In the genomic region with DNA sequence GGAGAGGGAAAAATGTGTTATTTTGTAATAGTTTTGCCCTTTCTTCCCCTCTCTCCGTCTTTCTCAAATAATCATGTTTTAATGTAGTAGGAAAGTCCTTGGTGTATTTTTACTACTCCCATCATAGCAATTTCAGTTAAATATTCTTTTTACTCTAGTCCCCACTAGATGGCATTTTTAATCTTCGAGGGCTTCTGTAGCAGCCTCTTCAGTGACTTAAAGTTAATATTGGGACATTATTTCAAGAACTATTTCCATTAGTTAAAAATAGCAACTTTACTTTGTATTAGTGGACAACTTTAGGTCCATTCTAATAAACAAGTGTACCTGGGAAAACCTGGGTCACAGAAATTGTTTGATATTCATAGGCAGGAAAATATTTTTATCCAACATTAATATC, we compare ENCODE assay signal across 1 cellular context.
TF ChIP-seq lines count a peak whose summit lies in the region.

No MANE protein-coding gene starts in this region.

TF ChIP-seq in HepG2, 621 proteins besides CTCF, POLR2A, EP300 and RAD21:
- TF ChIP-seq GFI1 (CRISPR knock-in tag; IDR thresholded peaks at IDR 0.05; ENCODE audit: borderline replicate concordance) (no peak), STAG1 (CRISPR knock-in tag; IDR thresholded peaks at IDR 0.05) (peak; percentile 45), TCF7 (IDR thresholded peaks at IDR 0.05; ENCODE audit: low read depth) (no peak)
